Comparison of ENCODE assay signal across 3 cellular contexts in genomic region chr2:236223675-236224074, GRCh38.
TF ChIP-seq lines count a peak whose summit lies in the region.

No MANE protein-coding gene starts in this region.

TF ChIP-seq in HepG2, 621 proteins besides CTCF, POLR2A, EP300 and RAD21:
- TF ChIP-seq MAFK (conservative IDR thresholded peaks at IDR 0.05 in 1 of 2, IDR thresholded peaks at IDR 0.05 in 1 of 2; ENCODE audit: low read length in 2 of 2) (peak; percentile 71 to 72), ZNF496 (CRISPR knock-in tag; IDR thresholded peaks at IDR 0.05; ENCODE audit: insufficient replicate concordance) (no peak), NFE2L2 (IDR thresholded peaks at IDR 0.05; ENCODE audit: low read length) (peak; percentile 83), MAFF (IDR thresholded peaks at IDR 0.05; ENCODE audit: low read depth, low read length) (peak; percentile 40; the same call in 1 of the 2 replicates)

TF ChIP-seq in IMR-90, 13 proteins besides CTCF, POLR2A, EP300 and RAD21:
- peak; percentile 35; the same call in 1 of the 2 replicates for TF ChIP-seq MAFK (IDR thresholded peaks at IDR 0.05; ENCODE audit: low read depth, low read length)
- no peak for TF ChIP-seq CEBPB (IDR thresholded peaks at IDR 0.05; ENCODE audit: low read depth, low read length)
- peak; percentile 78 for TF ChIP-seq NFE2L2 (IDR thresholded peaks at IDR 0.05; ENCODE audit: low read depth, low read length)
- TF ChIP-seq FOS (IDR thresholded peaks at IDR 0.05; ENCODE audit: low read depth, low read length), result no peak
- no peak for TF ChIP-seq ELK1 (IDR thresholded peaks at IDR 0.05; ENCODE audit: borderline replicate concordance, low read depth, low read length)
TF ChIP-seq in IMR-90: peak in this region for 2.

TF ChIP-seq in H1, 55 proteins besides CTCF, POLR2A, EP300 and RAD21:
- TF ChIP-seq BACH1 (IDR thresholded peaks at IDR 0.05; ENCODE audit: low read length) (peak; percentile 18; the same call in 1 of the 2 replicates), SP1 (IDR thresholded peaks at IDR 0.05; ENCODE audit: low read depth, low read length) (no peak), CHD2 (IDR thresholded peaks at IDR 0.05; ENCODE audit: low read length) (no peak), HDAC2 (IDR thresholded peaks at IDR 0.05; ENCODE audit: borderline replicate concordance in 1 of 2, low read depth in 2 of 2, low read length in 2 of 2) (no peak), MAFK (IDR thresholded peaks at IDR 0.05; ENCODE audit: low read depth, low read length) (peak; percentile 33; the same call in 1 of the 2 replicates), JUN (IDR thresholded peaks at IDR 0.05; ENCODE audit: low read depth, low read length) (no peak), TAF7 (optimal IDR thresholded peaks at IDR 0.05; ENCODE audit: borderline replicate concordance, low read depth, low read length) (no peak), CTBP2 (IDR thresholded peaks at IDR 0.05; ENCODE audit: borderline replicate concordance, insufficient read depth, insufficient read length, low read length) (no peak), CBX5 (IDR thresholded peaks at IDR 0.05; ENCODE audit: low read depth, low read length) (no peak)
